ENCODE assay signal across 17 cellular contexts in the genomic region with DNA sequence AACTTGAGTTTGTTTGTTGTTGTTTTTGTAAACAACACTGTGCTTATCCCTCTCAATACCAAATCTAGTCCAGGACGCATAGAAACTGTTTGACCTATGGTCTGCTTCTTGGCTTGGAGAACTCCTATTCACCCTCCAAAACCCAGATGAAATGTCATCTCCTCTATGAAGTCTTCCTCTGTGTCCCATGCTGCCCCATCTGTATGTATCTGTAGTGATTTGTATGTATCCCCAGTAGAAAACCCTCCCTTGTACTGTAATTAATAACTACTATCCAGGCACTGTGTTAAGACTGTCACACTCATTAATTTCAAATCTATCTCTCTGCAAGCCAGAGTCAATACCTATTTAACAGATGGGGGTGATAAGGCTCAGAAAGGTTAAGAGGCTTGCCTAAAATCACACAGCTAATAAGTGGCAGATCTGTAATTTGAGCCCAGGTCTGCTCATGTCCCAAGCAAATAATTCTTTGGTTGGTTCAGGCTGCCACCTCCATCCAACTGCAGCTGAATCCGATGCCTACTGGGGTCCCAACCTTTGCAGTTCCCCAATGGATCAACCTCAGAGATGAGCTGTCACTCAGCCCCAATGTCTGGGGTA. TPM values are rescaled to one million over a fixed set of nuclear protein-coding genes. Genes with fewer than 3 reads are reported as not detected.
DNase-seq lines count a peak whose midpoint lies in the region; ATAC-seq and TF ChIP-seq lines count a peak whose summit lies in the region.
"Had no signal": no experiment of that assay in that cellular context is flagged by ENCODE, and none has a peak within 500 bp of the region (broad histone marks: within the 10 kb centered on the region; RNA-seq: fewer than 3 reads in every experiment).

No MANE protein-coding gene starts in this region.

- ATAC-seq in heart right ventricle (no peak), Right ventricle myocardium inferior (no peak), upper lobe of right lung (no peak), GM21360 (IDR thresholded peaks at IDR 0.05; ENCODE audit: unreplicated experiment) (no peak)
- no peak for ATAC-seq in effector memory CD8-positive, alpha-beta T cell (replicated peaks)
- ATAC-seq: natural killer cell treated with Interleukin-12 subunit alpha and Interleukin-12 subunit beta and Interleukin-15 and Interleukin-18, amount 100 ng/mL, for 72 hours; PC-3 had no signal

- peak overlapping the region; percentile 25 to 29 for H3K27ac Mint-ChIP-seq in effector memory CD8-positive, alpha-beta T cell
- H3K27ac Mint-ChIP-seq in nephron progenitor cell = no peak overlapping the region

- 94 to 96% methylated on average over 2 of the region's 2 CpGs for WGBS in heart right ventricle, 2 donors

- no peaks in the 10 kb centered on the region for H3K27me3 Mint-ChIP-seq in effector memory CD8-positive, alpha-beta T cell
- peaks cover 3% of the 10 kb centered on the region for H3K27me3 Mint-ChIP-seq in nephron progenitor cell (ENCODE audit: low read depth, poor library complexity)
- H3K27me3 Mint-ChIP-seq: IgD-negative memory B cell; natural killer cell treated with Interleukin-12 subunit alpha and Interleukin-12 subunit beta and Interleukin-15 and Interleukin-18, amount 100 ng/mL, for 72 hours had no signal

- H3K27me3 ChIP-seq in heart right ventricle (no peaks in the 10 kb centered on the region), upper lobe of right lung (no peaks in the 10 kb centered on the region)

- TF ChIP-seq CTCF in heart right ventricle (IDR thresholded peaks at IDR 0.05) = no peak
- TF ChIP-seq CTCF in nephron progenitor cell (IDR thresholded peaks at IDR 0.05) = no peak
- no peak for TF ChIP-seq CTCF in upper lobe of right lung (IDR thresholded peaks at IDR 0.05)

- H3K4me1 ChIP-seq in heart right ventricle = peaks cover 16 to 77% (median 54%) of the 10 kb centered on the region in 9 donors
- peaks cover 45% of the 10 kb centered on the region for H3K4me1 ChIP-seq in upper lobe of right lung

- peaks cover 17 to 29% of the 10 kb centered on the region in 2 donors for H3K4me1 Mint-ChIP-seq in effector memory CD8-positive, alpha-beta T cell (ENCODE audit: low read depth in 2 of 2)
- peaks cover 76% of the 10 kb centered on the region for H3K4me1 Mint-ChIP-seq in nephron progenitor cell

- H3K36me3 ChIP-seq in heart right ventricle (no peaks in the 10 kb centered on the region), upper lobe of right lung (no peaks in the 10 kb centered on the region)

- H3K4me3 ChIP-seq in heart right ventricle = no peak overlapping the region
- H3K4me3 ChIP-seq in upper lobe of right lung = no peak overlapping the region

- peaks cover 15% of the 10 kb centered on the region for H3K36me3 Mint-ChIP-seq in effector memory CD8-positive, alpha-beta T cell (ENCODE audit: insufficient read depth)
- no peaks in the 10 kb centered on the region for H3K36me3 Mint-ChIP-seq in nephron progenitor cell (ENCODE audit: low read depth)
- H3K36me3 Mint-ChIP-seq: natural killer cell treated with Interleukin-12 subunit alpha and Interleukin-12 subunit beta and Interleukin-15 and Interleukin-18, amount 100 ng/mL, for 72 hours had no signal

- peak overlapping the region in 6 of 10 donors; percentile 4 to 83 (median 48) for H3K27ac ChIP-seq in heart right ventricle
- peak overlapping the region; percentile 26 for H3K27ac ChIP-seq in upper lobe of right lung
- H3K27ac ChIP-seq in substantia nigra (ENCODE audit: low read depth, low read length, poor library complexity, severe bottlenecking) = no peak overlapping the region

- intact Hi-C loops in heart right ventricle (cut with DNase I) (no loop called here), Right ventricle myocardium inferior (cut with DNase I) (no loop called here), upper lobe of right lung (cut with DNase I) (no loop called here)

- no peak overlapping the region for H3K4me3 Mint-ChIP-seq in effector memory CD8-positive, alpha-beta T cell
- peak overlapping the region; percentile 41 for H3K4me3 Mint-ChIP-seq in nephron progenitor cell
- H3K4me3 Mint-ChIP-seq: IgD-negative memory B cell; natural killer cell treated with Interleukin-12 subunit alpha and Interleukin-12 subunit beta and Interleukin-15 and Interleukin-18, amount 100 ng/mL, for 72 hours had no signal

- DNase-seq in heart right ventricle = no peak
- no peak for DNase-seq in Right ventricle myocardium inferior (ENCODE audit: missing footprints)
- no peak for DNase-seq in effector memory CD8-positive, alpha-beta T cell
- DNase-seq in nephron progenitor cell = no peak
- no peak for DNase-seq in upper lobe of right lung
- no peak for DNase-seq in substantia nigra (lab: John Stamatoyannopoulos, UW)
- no peak for DNase-seq in ecto neural progenitor cell (ENCODE audit: low spot score)
- DNase-seq: ACHN; activated CD4-positive, alpha-beta T cell treated with anti-CD3 and anti-CD28 coated beads for 4 hours; activated T-cell treated with anti-CD3 and anti-CD28 coated beads, Interleukin-2, amount 50 U/mL, for 1 hour; foreskin melanocyte; islet precursor cell; NCI-H446 treated with DMSO at 0.1 percent for 48 hours; PC-3 had no signal

- no peaks in the 10 kb centered on the region for H3K9me3 Mint-ChIP-seq in effector memory CD8-positive, alpha-beta T cell
- no peaks in the 10 kb centered on the region for H3K9me3 Mint-ChIP-seq in nephron progenitor cell
- H3K9me3 Mint-ChIP-seq: IgD-negative memory B cell; natural killer cell treated with Interleukin-12 subunit alpha and Interleukin-12 subunit beta and Interleukin-15 and Interleukin-18, amount 100 ng/mL, for 72 hours had no signal

- H3K9me3 ChIP-seq in heart right ventricle (peaks cover 0 to 5% (median 0%) of the 10 kb centered on the region in 11 donors), upper lobe of right lung (no peaks in the 10 kb centered on the region)

RNA-seq across cellular contexts. Expression of a gene that starts 24.6 kb away (rescaled TPM):
- total RNA-seq in heart right ventricle = 10 to 100 TPM; 30.6 to 81.8 (median 53.1) TPM
- polyA plus RNA-seq in heart right ventricle = 10 to 100 TPM; 41.4 to 44.7 TPM
- total RNA-seq in Right ventricle myocardium inferior = 49.3 TPM
- total RNA-seq in upper lobe of right lung = 108 TPM
